16 cellular contexts compared by ENCODE assay signal in the genomic region with DNA sequence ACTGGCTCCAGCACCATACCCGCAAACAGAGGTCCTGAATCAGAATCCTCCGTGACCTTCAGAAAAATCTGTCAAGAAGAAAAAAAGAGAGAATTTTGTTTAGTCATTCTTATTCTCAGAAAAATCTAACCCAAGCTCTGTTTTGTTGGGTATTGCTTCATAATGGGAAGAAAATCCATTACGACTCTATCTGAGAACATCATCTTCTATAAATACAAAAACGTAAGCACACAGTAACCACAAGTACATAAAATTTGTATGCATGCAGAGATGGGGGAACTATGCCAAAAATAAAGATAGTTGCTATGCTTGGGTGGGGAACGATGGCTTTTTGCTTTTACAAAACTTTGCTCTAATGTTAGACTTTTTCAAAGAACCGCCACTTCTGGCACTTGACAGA.
DNase-seq lines count a peak whose midpoint lies in the region; ATAC-seq and TF ChIP-seq lines count a peak whose summit lies in the region.
"Had no signal": no experiment of that assay in that cellular context is flagged by ENCODE, and none has a peak within 500 bp of the region (broad histone marks: within the 10 kb centered on the region; RNA-seq: fewer than 3 reads in every experiment).

No MANE protein-coding gene starts in this region.

- ATAC-seq in HG02678 (IDR thresholded peaks at IDR 0.05; ENCODE audit: unreplicated experiment) (no peak), mucosa of descending colon (no peak), GM19463 (IDR thresholded peaks at IDR 0.05; ENCODE audit: unreplicated experiment) (no peak)
- ATAC-seq: T-cell had no signal

- peak overlapping the region; percentile 55 for H3K27ac ChIP-seq in SJSA1

- intact Hi-C loops in mucosa of descending colon (cut with DNase I, micrococcal nuclease), result no loop called here

- DNase-seq in NOMO-1 treated with DMSO at 0.1 percent for 48 hours (lab: John Stamatoyannopoulos, UW; ENCODE audit: unreplicated experiment) (peak; percentile 23), NOMO-1 treated with dmso at 0.1 percent for 144 hours (lab: John Stamatoyannopoulos, UW; ENCODE audit: unreplicated experiment) (no peak), SJSA1 (ENCODE audit: low read depth in 1 of 2, low spot score in 2 of 2) (peak in 1 of 2 experiments; percentile 39), fibroblast of the aortic adventitia (ENCODE audit: low read depth) (peak; percentile 98), stromal cell of bone marrow (ENCODE audit: low read depth) (peak; percentile 20), mucosa of descending colon (no peak)
- DNase-seq: Caco-2; head of caudate nucleus; MM.1S; NCI-H2107; nucleus accumbens; small intestine; stimulated activated naive CD8-positive, alpha-beta T cell treated with anti-CD3 and anti-CD28 coated beads, Interleukin-15, amount 100 ng/mL, for 72 hours; T-cell had no signal

- no peak overlapping the region for H3K4me3 ChIP-seq in SJSA1
- H3K4me3 ChIP-seq in fibroblast of the aortic adventitia (ENCODE audit: low read depth, low read length), result no peak overlapping the region
- H3K4me3 ChIP-seq in mucosa of descending colon, result no peak overlapping the region

- H3K9me3 ChIP-seq in SJSA1 (replicated peaks) (no peaks in the 10 kb centered on the region), mucosa of descending colon (no peaks in the 10 kb centered on the region)
- H3K9me3 ChIP-seq: Caco-2 had no signal

- peaks cover 51% of the 10 kb centered on the region for H3K4me1 ChIP-seq in SJSA1 (replicated peaks)
- no peaks in the 10 kb centered on the region for H3K4me1 ChIP-seq in mucosa of descending colon (ENCODE audit: low read depth)

- TF ChIP-seq CTCF in fibroblast of the aortic adventitia (IDR thresholded peaks at IDR 0.05; ENCODE audit: insufficient read depth, low read length) (no peak), mucosa of descending colon (IDR thresholded peaks at IDR 0.05) (no peak)

- H3K27me3 ChIP-seq in SJSA1 (replicated peaks), result no peaks in the 10 kb centered on the region

- H3K36me3 ChIP-seq in SJSA1, result no peaks in the 10 kb centered on the region
- no peaks in the 10 kb centered on the region for H3K36me3 ChIP-seq in mucosa of descending colon (ENCODE audit: low read depth)

Comparison
In these comparisons a context has a peak if more than half of its experiments do, and no peak if none do; other contexts are left out.
1. DNase-seq: peak in NOMO-1 treated with DMSO at 0.1 percent for 48 hours (single experiment), fibroblast of the aortic adventitia (single experiment) and stromal cell of bone marrow (single experiment); none in NOMO-1 treated with dmso at 0.1 percent for 144 hours (single experiment) and mucosa of descending colon (0 of 3).